In the genomic region with DNA sequence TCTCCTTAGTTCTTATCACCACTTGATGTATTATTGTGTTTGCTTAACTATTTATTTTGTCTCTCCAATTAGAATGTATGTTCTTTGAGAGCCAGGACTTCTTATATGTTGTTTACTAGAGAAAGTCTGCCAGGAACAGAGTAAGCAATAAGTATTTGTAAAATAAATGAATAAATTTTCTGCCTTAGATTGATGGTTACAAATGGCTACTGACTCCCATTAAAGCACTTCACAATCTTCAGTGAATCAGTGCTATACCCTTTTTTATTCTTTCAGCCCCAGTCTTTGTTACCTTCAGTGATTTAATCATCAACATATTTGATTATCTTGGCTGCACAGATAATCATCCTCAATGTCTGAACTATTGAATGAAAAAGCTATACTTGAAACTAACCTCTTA, we compare ENCODE assay signal across 24 cellular contexts.
"Had no signal": no experiment of that assay in that cellular context is flagged by ENCODE, and none has a peak within 500 bp of the region (broad histone marks: within the 10 kb centered on the region; RNA-seq: fewer than 3 reads in every experiment).

No MANE protein-coding gene starts in this region.

- H3K36me3 ChIP-seq: gastrocnemius medialis, neutrophil, pancreas, right lobe of liver, stomach, upper lobe of left lung had no signal

- H3K27ac Mint-ChIP-seq: activated B cell treated with CpG ODN at 0.5 μM for 24 hours; activated CD4-positive, alpha-beta T cell treated with anti-CD3 and anti-CD28 coated beads, Interleukin-2, amount 10 ng/mL, durations not matched to agents 24 days and 14 days; activated CD8-positive, alpha-beta T cell treated with anti-CD3 and anti-CD28 coated beads for 36 hours; activated naive CD8-positive, alpha-beta T cell treated with anti-CD3 and anti-CD28 coated beads, Interleukin-2, amount 10 ng/mL, durations not matched to agents 7 days and 5 days; activated T-helper 17 cell treated with anti-CD3 and anti-CD28 coated beads, Interleukin-2, amount 50 U/mL, for 72 hours; brain; memory B cell; naive thymus-derived CD4-positive, alpha-beta T cell; T-helper 2 cell treated with Interferon-gamma antibody and Interleukin-4, amounts not matched to agents 5 μg/mL and 100 μg/mL, for 36 hours had no signal

- H3K9me3 ChIP-seq: gastrocnemius medialis, neutrophil, pancreas, right lobe of liver, stomach, testis, upper lobe of left lung had no signal

- H3K27ac ChIP-seq: dorsolateral prefrontal cortex, gastrocnemius medialis, neutrophil, pancreas, right lobe of liver, stomach, testis, upper lobe of left lung had no signal

- H3K36me3 Mint-ChIP-seq: activated naive CD8-positive, alpha-beta T cell treated with anti-CD3 and anti-CD28 coated beads, Interleukin-2, amount 10 ng/mL, durations not matched to agents 7 days and 5 days; brain; memory B cell; naive thymus-derived CD4-positive, alpha-beta T cell had no signal

- H3K4me1 ChIP-seq: gastrocnemius medialis, pancreas, testis, upper lobe of left lung had no signal

- H3K4me1 Mint-ChIP-seq: activated B cell treated with CpG ODN at 0.5 μM for 24 hours; activated CD4-positive, alpha-beta T cell treated with anti-CD3 and anti-CD28 coated beads, Interleukin-2, amount 10 ng/mL, durations not matched to agents 24 days and 14 days; activated naive CD8-positive, alpha-beta T cell treated with anti-CD3 and anti-CD28 coated beads, Interleukin-2, amount 10 ng/mL, durations not matched to agents 7 days and 5 days; activated T-helper 17 cell treated with anti-CD3 and anti-CD28 coated beads, Interleukin-2, amount 50 U/mL, for 72 hours; brain; naive thymus-derived CD4-positive, alpha-beta T cell had no signal

- ATAC-seq: activated CD8-positive, alpha-beta T cell treated with anti-CD3 and anti-CD28 coated beads for 36 hours; activated T-helper 17 cell treated with anti-CD3 and anti-CD28 coated beads, Interleukin-2, amount 50 U/mL, for 72 hours; gastrocnemius medialis; left ventricle myocardium superior; naive thymus-derived CD4-positive, alpha-beta T cell; right lobe of liver had no signal

- H3K4me3 ChIP-seq: dorsolateral prefrontal cortex, gastrocnemius medialis, pancreas, right lobe of liver, stomach, testis, upper lobe of left lung had no signal

- DNase-seq: activated B cell treated with CpG ODN at 0.5 μM for 24 hours; activated CD4-positive, alpha-beta T cell treated with anti-CD3 and anti-CD28 coated beads, Interleukin-2, amount 10 ng/mL, durations not matched to agents 24 days and 14 days; activated CD8-positive, alpha-beta T cell treated with anti-CD3 and anti-CD28 coated beads for 36 hours; activated naive CD4-positive, alpha-beta T cell; activated naive CD8-positive, alpha-beta T cell treated with anti-CD3 and anti-CD28 coated beads, Interleukin-2, amount 10 ng/mL, durations not matched to agents 7 days and 5 days; activated T-cell treated with anti-CD3 and anti-CD28 coated beads, Interleukin-2, amount 50 U/mL, for 1 hour; central memory CD4-positive, alpha-beta T cell; dorsolateral prefrontal cortex; gastrocnemius medialis; head of caudate nucleus; left ventricle myocardium superior; naive thymus-derived CD4-positive, alpha-beta T cell; pancreas; right lobe of liver; stimulated activated CD4-positive, alpha-beta T cell treated with anti-CD3 and anti-CD28 coated beads, Interleukin-15, amount 100 ng/mL, for 24 hours; stimulated activated CD4-positive, alpha-beta T cell treated with anti-CD3 and anti-CD28 coated beads, Interleukin-4, amount 100 ng/mL, for 1 hour; stomach; testis; upper lobe of left lung had no signal

- H3K27me3 ChIP-seq: dorsolateral prefrontal cortex, gastrocnemius medialis, neutrophil, pancreas, right lobe of liver, stomach, testis, upper lobe of left lung had no signal

- H3K27me3 Mint-ChIP-seq: activated B cell treated with CpG ODN at 0.5 μM for 24 hours; activated CD4-positive, alpha-beta T cell treated with anti-CD3 and anti-CD28 coated beads, Interleukin-2, amount 10 ng/mL, durations not matched to agents 24 days and 14 days; activated CD8-positive, alpha-beta T cell treated with anti-CD3 and anti-CD28 coated beads for 36 hours; activated naive CD8-positive, alpha-beta T cell treated with anti-CD3 and anti-CD28 coated beads, Interleukin-2, amount 10 ng/mL, durations not matched to agents 7 days and 5 days; activated T-helper 17 cell treated with anti-CD3 and anti-CD28 coated beads, Interleukin-2, amount 50 U/mL, for 72 hours; brain; naive thymus-derived CD4-positive, alpha-beta T cell had no signal

- H3K9me3 Mint-ChIP-seq: activated B cell treated with CpG ODN at 0.5 μM for 24 hours; activated CD4-positive, alpha-beta T cell treated with anti-CD3 and anti-CD28 coated beads, Interleukin-2, amount 10 ng/mL, durations not matched to agents 24 days and 14 days; activated CD8-positive, alpha-beta T cell treated with anti-CD3 and anti-CD28 coated beads for 36 hours; activated naive CD8-positive, alpha-beta T cell treated with anti-CD3 and anti-CD28 coated beads, Interleukin-2, amount 10 ng/mL, durations not matched to agents 7 days and 5 days; memory B cell; T-helper 2 cell treated with Interferon-gamma antibody and Interleukin-4, amounts not matched to agents 5 μg/mL and 100 μg/mL, for 36 hours had no signal

- H3K4me3 Mint-ChIP-seq: activated B cell treated with CpG ODN at 0.5 μM for 24 hours; activated CD4-positive, alpha-beta T cell treated with anti-CD3 and anti-CD28 coated beads, Interleukin-2, amount 10 ng/mL, durations not matched to agents 24 days and 14 days; activated CD8-positive, alpha-beta T cell treated with anti-CD3 and anti-CD28 coated beads for 36 hours; activated naive CD8-positive, alpha-beta T cell treated with anti-CD3 and anti-CD28 coated beads, Interleukin-2, amount 10 ng/mL, durations not matched to agents 7 days and 5 days; activated T-helper 17 cell treated with anti-CD3 and anti-CD28 coated beads, Interleukin-2, amount 50 U/mL, for 72 hours; brain; memory B cell; naive thymus-derived CD4-positive, alpha-beta T cell; T-helper 2 cell treated with Interferon-gamma antibody and Interleukin-4, amounts not matched to agents 5 μg/mL and 100 μg/mL, for 36 hours had no signal
